ENCODE assay signal across 16 cellular contexts in the genomic region with DNA sequence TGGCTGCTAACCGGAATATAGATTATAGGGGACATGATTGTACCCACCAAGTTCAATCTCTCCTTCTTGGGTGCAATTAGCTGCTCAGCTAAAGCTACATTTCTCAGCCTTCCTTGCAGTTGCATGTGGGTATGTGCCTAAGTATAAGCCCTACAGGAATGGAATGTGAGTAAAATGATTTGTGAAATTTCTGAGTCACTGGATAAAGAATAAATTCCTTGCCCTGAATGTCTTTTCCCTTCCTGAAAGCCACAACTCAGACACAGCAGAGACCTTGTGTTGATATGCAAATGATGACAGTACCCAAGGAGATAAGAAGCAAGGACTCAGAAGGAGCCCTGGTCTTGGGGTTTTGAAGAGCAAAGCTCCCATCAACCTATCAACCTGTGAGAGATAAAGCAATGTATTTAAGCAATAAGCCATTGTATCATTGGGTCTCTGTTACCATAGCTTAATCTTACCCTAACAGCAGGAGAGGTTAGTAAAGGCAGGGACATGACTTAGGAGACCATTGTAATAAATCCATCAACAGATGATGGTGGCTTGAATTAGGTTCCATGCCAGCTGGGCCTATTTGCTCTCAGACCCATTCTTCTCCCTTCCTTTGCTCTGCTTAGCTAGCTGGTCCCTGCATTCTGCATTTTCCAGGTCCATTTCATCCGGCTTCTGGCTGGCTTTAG. TPM values are rescaled to one million over a fixed set of nuclear protein-coding genes. Genes with fewer than 3 reads are reported as not detected.
A peak's percentile ranks its signal among the peaks of the same experiment; 100 is the strongest.
DNase-seq lines count a peak whose midpoint lies in the region; ATAC-seq and TF ChIP-seq lines count a peak whose summit lies in the region.
"Had no signal": no experiment of that assay in that cellular context is flagged by ENCODE, and none has a peak within 500 bp of the region (broad histone marks: within the 10 kb centered on the region; RNA-seq: fewer than 3 reads in every experiment).

No MANE protein-coding gene starts in this region.

- H2AFZ ChIP-seq in ACC112 (ENCODE audit: low read length, unreplicated experiment): no peak overlapping the region
- no peak overlapping the region for H2AFZ ChIP-seq in neuronal stem cell (ENCODE audit: low read length)

- H2BK12ac ChIP-seq in neuronal stem cell (ENCODE audit: low read length): no peak overlapping the region

- no peak overlapping the region for H2BK5ac ChIP-seq in neuronal stem cell (ENCODE audit: low read length)

- H2AK5ac ChIP-seq in neuronal stem cell (ENCODE audit: low read depth, low read length): no peak overlapping the region

- no peak overlapping the region for H3K14ac ChIP-seq in neuronal stem cell (ENCODE audit: low read length)

- no peak for TF ChIP-seq CTCF in HL-60 (IDR thresholded peaks at IDR 0.05; ENCODE audit: insufficient read depth, low read length)

- H3K4me1 ChIP-seq in ACC112 (ENCODE audit: control insufficient read depth, insufficient read depth, low read length, unreplicated experiment) (peaks cover 37% of the 10 kb centered on the region), neuronal stem cell (ENCODE audit: control insufficient read depth in 2 of 2, insufficient read depth in 1 of 2, low read depth in 1 of 2, low read length in 2 of 2) (no peaks in the 10 kb centered on the region)

- H2BK120ac ChIP-seq in neuronal stem cell (ENCODE audit: low read depth, low read length): no peak overlapping the region

- H4K91ac ChIP-seq in neuronal stem cell (ENCODE audit: low read depth, low read length, poor library complexity): no peak overlapping the region

- no peaks in the 10 kb centered on the region for H3K79me2 ChIP-seq in ACC112 (ENCODE audit: control insufficient read depth, insufficient read depth, low read length, unreplicated experiment)

- H3K23ac ChIP-seq in neuronal stem cell (ENCODE audit: low read depth, low read length, poor library complexity): no peak overlapping the region

- no peaks in the 10 kb centered on the region for H3K79me1 ChIP-seq in neuronal stem cell (ENCODE audit: low read depth, low read length)

- no peak overlapping the region for H4K8ac ChIP-seq in neuronal stem cell (ENCODE audit: low read depth, low read length)

- no peak overlapping the region for H2BK15ac ChIP-seq in neuronal stem cell (ENCODE audit: low read length)

- H3K27ac ChIP-seq in ACC112 (ENCODE audit: low read depth, low read length) (peak overlapping the region; percentile 57), HL-60 (replicated peaks) (peak overlapping the region; percentile 8), neuronal stem cell (replicated peaks; ENCODE audit: low read length) (no peak overlapping the region)
- H3K27ac ChIP-seq: lower lobe of right lung had no signal

- H3K4me3 ChIP-seq in ACC112 (ENCODE audit: low read depth, low read length) (peak overlapping the region; percentile 35; the same call in 1 of the 2 replicates), HL-60 (replicated peaks; ENCODE audit: insufficient read depth, low read length) (no peak overlapping the region), neuronal stem cell (ENCODE audit: low read length in 2 of 2) (no peak overlapping the region)
- H3K4me3 ChIP-seq: lower lobe of right lung had no signal

- H3K4me2 ChIP-seq in neuronal stem cell (ENCODE audit: insufficient read depth, low read length, poor library complexity, severe bottlenecking): no peak overlapping the region

- DNase-seq in HL-60 (ENCODE audit: low read depth in 1 of 2, low spot score in 1 of 2): no peak
- peak; percentile 88 for DNase-seq in amniotic epithelial cell (ENCODE audit: low read depth)
- peak; percentile 46 for DNase-seq in hepatic stellate cell (ENCODE audit: low spot score)
- DNase-seq in amniotic stem cell (lab: John Stamatoyannopoulos, UW): no peak
- no peak for DNase-seq in neuronal stem cell (ENCODE audit: low spot score)
- DNase-seq in activated naive CD4-positive, alpha-beta T cell treated with anti-CD3 and anti-CD28 coated beads, Interleukin-2, amount 50 U/mL, for 16 hours: no peak
- DNase-seq: activated B cell treated with CpG ODN at 0.5 μM for 24 hours; activated T-cell treated with anti-CD3 and anti-CD28 coated beads for 4 hours; amygdala; effector CD8-positive, alpha-beta T cell; H9; lower lobe of right lung; NCI-H1092; NCI-H524 had no signal

- WGBS in neuronal stem cell (ENCODE audit: extremely low coverage in 2 of 2, insufficient read length in 2 of 2, insufficient replicate concordance in 1 of 2), 2 donors: no CpG with 5 or more reads among the region's 2 CpGs

- no peak overlapping the region for H3K9ac ChIP-seq in neuronal stem cell (ENCODE audit: low read depth, low read length, poor library complexity)

- H3K18ac ChIP-seq in neuronal stem cell (ENCODE audit: low read length): no peak overlapping the region

- H3K27me3 ChIP-seq in ACC112 (ENCODE audit: insufficient read depth, low read length) (no peaks in the 10 kb centered on the region), HL-60 (ENCODE audit: insufficient read depth, poor library complexity, severe bottlenecking) (no peaks in the 10 kb centered on the region), neuronal stem cell (ENCODE audit: control insufficient read depth in 3 of 3, insufficient read depth in 3 of 3, low read depth in 1 of 3, low read length in 3 of 3) (no peaks in the 10 kb centered on the region)

- H3K36me3 ChIP-seq in ACC112 (ENCODE audit: insufficient read depth, low read length): no peaks in the 10 kb centered on the region
- H3K36me3 ChIP-seq in neuronal stem cell (replicated peaks in 1 of 2; ENCODE audit: control insufficient read depth in 2 of 2, insufficient read depth in 2 of 2, low read length in 2 of 2): no peaks in the 10 kb centered on the region
- H3K36me3 ChIP-seq: lower lobe of right lung had no signal

- no peaks in the 10 kb centered on the region for H3K9me3 ChIP-seq in neuronal stem cell (replicated peaks in 1 of 2; ENCODE audit: control insufficient read depth in 2 of 2, insufficient read depth in 1 of 2, low read depth in 1 of 2, low read length in 2 of 2)
- H3K9me3 ChIP-seq: lower lobe of right lung had no signal

- H3K4ac ChIP-seq in neuronal stem cell (ENCODE audit: low read length): no peak overlapping the region

- no peak for ATAC-seq in GM19328 (IDR thresholded peaks at IDR 0.05; ENCODE audit: unreplicated experiment)
- ATAC-seq: lower lobe of right lung had no signal

RNA-seq across cellular contexts. Expression of a gene that starts 25.6 kb away (rescaled TPM):
- 21.0 TPM for polyA plus RNA-seq in neuronal stem cell (2013, experiment 1 of 2)
- 22.2 TPM for polyA plus RNA-seq in neuronal stem cell (2013, experiment 2 of 2)

Comparison
In these comparisons a context has a peak if more than half of its experiments do, and no peak if none do; other contexts are left out.
1. DNase-seq: peak in amniotic epithelial cell (single experiment) and hepatic stellate cell (single experiment); none in HL-60 (0 of 2), amniotic stem cell (single experiment), neuronal stem cell (single experiment) and activated naive CD4-positive, alpha-beta T cell treated with anti-CD3 and anti-CD28 coated beads, Interleukin-2, amount 50 U/mL, for 16 hours (single experiment).